In the genomic region with DNA sequence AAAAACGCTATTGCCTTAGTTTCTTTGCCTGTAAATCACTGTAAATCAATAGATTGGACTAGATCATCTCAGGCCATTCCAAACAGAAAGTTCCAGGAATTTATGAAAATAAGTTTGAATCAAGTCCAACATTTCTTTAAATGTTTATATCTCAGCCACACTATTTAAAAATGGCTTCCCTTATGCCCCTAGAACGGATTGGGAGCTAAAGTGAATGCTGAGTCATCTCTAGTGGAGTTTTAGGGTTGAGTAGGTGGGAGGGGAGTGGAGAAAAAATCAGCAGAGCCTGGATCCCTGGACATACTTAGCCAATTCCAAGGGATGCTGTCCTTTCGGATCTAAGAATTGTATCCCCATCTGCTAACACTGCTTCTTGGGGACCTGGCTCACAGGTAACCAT, we compare ENCODE assay signal across 1 cellular context.
A peak's percentile ranks its signal among the peaks of the same experiment; 100 is the strongest.
TF ChIP-seq lines count a peak whose summit lies in the region.

No MANE protein-coding gene starts in this region.

TF ChIP-seq in K562, 482 proteins besides CTCF, POLR2A, EP300 and RAD21 (continued from another document and continues in another):
- TF ChIP-seq, protein P1, sequence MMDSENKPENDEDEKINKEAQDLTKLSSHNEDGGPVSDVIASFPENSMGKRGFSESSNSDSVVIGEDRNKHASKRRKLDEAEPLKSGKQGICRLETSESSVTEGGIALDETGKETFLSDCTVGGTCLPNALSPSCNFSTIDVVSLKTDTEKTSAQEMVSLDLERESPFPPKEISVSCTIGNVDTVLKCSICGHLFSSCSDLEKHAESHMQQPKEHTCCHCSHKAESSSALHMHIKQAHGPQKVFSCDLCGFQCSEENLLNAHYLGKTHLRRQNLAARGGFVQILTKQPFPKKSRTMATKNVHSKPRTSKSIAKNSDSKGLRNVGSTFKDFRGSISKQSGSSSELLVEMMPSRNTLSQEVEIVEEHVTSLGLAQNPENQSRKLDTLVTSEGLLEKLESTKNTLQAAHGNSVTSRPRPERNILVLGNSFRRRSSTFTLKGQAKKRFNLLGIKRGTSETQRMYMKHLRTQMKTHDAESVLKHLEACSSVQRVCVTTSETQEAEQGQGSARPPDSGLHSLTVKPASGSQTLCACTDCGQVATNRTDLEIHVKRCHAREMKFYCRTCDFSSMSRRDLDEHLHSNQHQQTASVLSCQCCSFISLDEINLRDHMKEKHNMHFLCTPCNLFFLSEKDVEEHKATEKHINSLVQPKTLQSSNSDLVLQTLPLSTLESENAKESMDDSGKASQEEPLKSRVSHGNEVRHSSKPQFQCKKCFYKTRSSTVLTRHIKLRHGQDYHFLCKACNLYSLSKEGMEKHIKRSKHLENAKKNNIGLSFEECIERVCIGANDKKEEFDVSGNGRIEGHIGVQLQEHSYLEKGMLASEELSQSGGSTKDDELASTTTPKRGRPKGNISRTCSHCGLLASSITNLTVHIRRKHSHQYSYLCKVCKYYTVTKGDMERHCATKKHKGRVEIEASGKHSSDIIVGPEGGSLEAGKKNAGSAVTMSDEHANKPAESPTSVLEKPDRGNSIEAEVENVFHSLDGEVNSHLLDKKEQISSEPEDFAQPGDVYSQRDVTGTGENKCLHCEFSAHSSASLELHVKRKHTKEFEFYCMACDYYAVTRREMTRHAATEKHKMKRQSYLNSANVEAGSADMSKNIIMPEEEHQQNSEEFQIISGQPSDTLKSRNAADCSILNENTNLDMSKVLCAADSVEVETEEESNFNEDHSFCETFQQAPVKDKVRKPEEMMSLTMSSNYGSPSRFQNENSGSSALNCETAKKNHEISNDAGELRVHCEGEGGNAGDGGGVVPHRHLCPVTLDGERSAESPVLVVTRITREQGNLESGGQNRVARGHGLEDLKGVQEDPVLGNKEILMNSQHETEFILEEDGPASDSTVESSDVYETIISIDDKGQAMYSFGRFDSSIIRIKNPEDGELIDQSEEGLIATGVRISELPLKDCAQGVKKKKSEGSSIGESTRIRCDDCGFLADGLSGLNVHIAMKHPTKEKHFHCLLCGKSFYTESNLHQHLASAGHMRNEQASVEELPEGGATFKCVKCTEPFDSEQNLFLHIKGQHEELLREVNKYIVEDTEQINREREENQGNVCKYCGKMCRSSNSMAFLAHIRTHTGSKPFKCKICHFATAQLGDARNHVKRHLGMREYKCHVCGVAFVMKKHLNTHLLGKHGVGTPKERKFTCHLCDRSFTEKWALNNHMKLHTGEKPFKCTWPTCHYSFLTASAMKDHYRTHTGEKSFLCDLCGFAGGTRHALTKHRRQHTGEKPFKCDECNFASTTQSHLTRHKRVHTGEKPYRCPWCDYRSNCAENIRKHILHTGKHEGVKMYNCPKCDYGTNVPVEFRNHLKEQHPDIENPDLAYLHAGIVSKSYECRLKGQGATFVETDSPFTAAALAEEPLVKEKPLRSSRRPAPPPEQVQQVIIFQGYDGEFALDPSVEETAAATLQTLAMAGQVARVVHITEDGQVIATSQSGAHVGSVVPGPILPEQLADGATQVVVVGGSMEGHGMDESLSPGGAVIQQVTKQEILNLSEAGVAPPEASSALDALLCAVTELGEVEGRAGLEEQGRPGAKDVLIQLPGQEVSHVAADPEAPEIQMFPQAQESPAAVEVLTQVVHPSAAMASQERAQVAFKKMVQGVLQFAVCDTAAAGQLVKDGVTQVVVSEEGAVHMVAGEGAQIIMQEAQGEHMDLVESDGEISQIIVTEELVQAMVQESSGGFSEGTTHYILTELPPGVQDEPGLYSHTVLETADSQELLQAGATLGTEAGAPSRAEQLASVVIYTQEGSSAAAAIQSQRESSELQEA (IDR thresholded peaks at IDR 0.05; ENCODE audit: low read depth), result no peak
- TF ChIP-seq, protein P2, sequence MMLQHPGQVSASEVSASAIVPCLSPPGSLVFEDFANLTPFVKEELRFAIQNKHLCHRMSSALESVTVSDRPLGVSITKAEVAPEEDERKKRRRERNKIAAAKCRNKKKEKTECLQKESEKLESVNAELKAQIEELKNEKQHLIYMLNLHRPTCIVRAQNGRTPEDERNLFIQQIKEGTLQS (IDR thresholded peaks at IDR 0.05), result no peak
- TF ChIP-seq, protein P2 (CRISPR knock-in tag; conservative IDR thresholded peaks at IDR 0.05), result no peak
- peak; percentile 51; the same call in 1 of the 2 replicates for TF ChIP-seq ILK (tag; IDR thresholded peaks at IDR 0.05; ENCODE audit: borderline replicate concordance, low read depth)
- no peak for TF ChIP-seq PHB2 (IDR thresholded peaks at IDR 0.05; ENCODE audit: low read depth)
- TF ChIP-seq NCOA4 (IDR thresholded peaks at IDR 0.05; ENCODE audit: partially characterized antibody), result no peak
- TF ChIP-seq OTX1 (CRISPR knock-in tag; IDR thresholded peaks at IDR 0.05), result no peak
- TF ChIP-seq, protein P3, sequence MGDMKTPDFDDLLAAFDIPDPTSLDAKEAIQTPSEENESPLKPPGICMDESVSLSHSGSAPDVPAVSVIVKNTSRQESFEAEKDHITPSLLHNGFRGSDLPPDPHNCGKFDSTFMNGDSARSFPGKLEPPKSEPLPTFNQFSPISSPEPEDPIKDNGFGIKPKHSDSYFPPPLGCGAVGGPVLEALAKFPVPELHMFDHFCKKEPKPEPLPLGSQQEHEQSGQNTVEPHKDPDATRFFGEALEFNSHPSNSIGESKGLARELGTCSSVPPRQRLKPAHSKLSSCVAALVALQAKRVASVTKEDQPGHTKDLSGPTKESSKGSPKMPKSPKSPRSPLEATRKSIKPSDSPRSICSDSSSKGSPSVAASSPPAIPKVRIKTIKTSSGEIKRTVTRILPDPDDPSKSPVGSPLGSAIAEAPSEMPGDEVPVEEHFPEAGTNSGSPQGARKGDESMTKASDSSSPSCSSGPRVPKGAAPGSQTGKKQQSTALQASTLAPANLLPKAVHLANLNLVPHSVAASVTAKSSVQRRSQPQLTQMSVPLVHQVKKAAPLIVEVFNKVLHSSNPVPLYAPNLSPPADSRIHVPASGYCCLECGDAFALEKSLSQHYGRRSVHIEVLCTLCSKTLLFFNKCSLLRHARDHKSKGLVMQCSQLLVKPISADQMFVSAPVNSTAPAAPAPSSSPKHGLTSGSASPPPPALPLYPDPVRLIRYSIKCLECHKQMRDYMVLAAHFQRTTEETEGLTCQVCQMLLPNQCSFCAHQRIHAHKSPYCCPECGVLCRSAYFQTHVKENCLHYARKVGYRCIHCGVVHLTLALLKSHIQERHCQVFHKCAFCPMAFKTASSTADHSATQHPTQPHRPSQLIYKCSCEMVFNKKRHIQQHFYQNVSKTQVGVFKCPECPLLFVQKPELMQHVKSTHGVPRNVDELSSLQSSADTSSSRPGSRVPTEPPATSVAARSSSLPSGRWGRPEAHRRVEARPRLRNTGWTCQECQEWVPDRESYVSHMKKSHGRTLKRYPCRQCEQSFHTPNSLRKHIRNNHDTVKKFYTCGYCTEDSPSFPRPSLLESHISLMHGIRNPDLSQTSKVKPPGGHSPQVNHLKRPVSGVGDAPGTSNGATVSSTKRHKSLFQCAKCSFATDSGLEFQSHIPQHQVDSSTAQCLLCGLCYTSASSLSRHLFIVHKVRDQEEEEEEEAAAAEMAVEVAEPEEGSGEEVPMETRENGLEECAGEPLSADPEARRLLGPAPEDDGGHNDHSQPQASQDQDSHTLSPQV (IDR thresholded peaks at IDR 0.05), result peak; percentile 78
- no peak for TF ChIP-seq ZNF75A (CRISPR knock-in tag; IDR thresholded peaks at IDR 0.05)
- no peak for TF ChIP-seq U2AF1 (optimal IDR thresholded peaks at IDR 0.05; ENCODE audit: low read depth, low read length)
- no peak for TF ChIP-seq MEIS2 (IDR thresholded peaks at IDR 0.05; ENCODE audit: partially characterized antibody)
- TF ChIP-seq ZNF212 (CRISPR knock-in tag; IDR thresholded peaks at IDR 0.05), result no peak
- TF ChIP-seq CCNT2 (IDR thresholded peaks at IDR 0.05; ENCODE audit: borderline replicate concordance, extremely low read depth, insufficient read length, low read depth, low read length), result no peak
- TF ChIP-seq, protein P4, sequence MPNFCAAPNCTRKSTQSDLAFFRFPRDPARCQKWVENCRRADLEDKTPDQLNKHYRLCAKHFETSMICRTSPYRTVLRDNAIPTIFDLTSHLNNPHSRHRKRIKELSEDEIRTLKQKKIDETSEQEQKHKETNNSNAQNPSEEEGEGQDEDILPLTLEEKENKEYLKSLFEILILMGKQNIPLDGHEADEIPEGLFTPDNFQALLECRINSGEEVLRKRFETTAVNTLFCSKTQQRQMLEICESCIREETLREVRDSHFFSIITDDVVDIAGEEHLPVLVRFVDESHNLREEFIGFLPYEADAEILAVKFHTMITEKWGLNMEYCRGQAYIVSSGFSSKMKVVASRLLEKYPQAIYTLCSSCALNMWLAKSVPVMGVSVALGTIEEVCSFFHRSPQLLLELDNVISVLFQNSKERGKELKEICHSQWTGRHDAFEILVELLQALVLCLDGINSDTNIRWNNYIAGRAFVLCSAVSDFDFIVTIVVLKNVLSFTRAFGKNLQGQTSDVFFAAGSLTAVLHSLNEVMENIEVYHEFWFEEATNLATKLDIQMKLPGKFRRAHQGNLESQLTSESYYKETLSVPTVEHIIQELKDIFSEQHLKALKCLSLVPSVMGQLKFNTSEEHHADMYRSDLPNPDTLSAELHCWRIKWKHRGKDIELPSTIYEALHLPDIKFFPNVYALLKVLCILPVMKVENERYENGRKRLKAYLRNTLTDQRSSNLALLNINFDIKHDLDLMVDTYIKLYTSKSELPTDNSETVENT (CRISPR knock-in tag; IDR thresholded peaks at IDR 0.05), result no peak
- TF ChIP-seq DMBX1 (CRISPR knock-in tag; IDR thresholded peaks at IDR 0.05; ENCODE audit: borderline replicate concordance), result peak; percentile 79
- peak; percentile 43; the same call in 1 of the 2 replicates for TF ChIP-seq NFE2L1 (tag; IDR thresholded peaks at IDR 0.05; ENCODE audit: borderline replicate concordance, low read depth)
- TF ChIP-seq ZNF76 (CRISPR knock-in tag; IDR thresholded peaks at IDR 0.05; ENCODE audit: borderline replicate concordance), result no peak
- TF ChIP-seq NRF1 (conservative IDR thresholded peaks at IDR 0.05 in 1 of 2, IDR thresholded peaks at IDR 0.05 in 1 of 2), result no peak
- TF ChIP-seq SIN3B (IDR thresholded peaks at IDR 0.05; ENCODE audit: low read depth), result no peak
- no peak for TF ChIP-seq RBFOX2 (IDR thresholded peaks at IDR 0.05; ENCODE audit: low read depth, low read length)
- no peak for TF ChIP-seq CBX8 (IDR thresholded peaks at IDR 0.05; ENCODE audit: borderline replicate concordance, extremely low read depth, low read depth, low read length, poor library complexity, severe bottlenecking)
- TF ChIP-seq MAFG (tag; conservative IDR thresholded peaks at IDR 0.05), result peak; percentile 83
- no peak for TF ChIP-seq ZNF696 (CRISPR knock-in tag; conservative IDR thresholded peaks at IDR 0.05)
- TF ChIP-seq, protein P5, sequence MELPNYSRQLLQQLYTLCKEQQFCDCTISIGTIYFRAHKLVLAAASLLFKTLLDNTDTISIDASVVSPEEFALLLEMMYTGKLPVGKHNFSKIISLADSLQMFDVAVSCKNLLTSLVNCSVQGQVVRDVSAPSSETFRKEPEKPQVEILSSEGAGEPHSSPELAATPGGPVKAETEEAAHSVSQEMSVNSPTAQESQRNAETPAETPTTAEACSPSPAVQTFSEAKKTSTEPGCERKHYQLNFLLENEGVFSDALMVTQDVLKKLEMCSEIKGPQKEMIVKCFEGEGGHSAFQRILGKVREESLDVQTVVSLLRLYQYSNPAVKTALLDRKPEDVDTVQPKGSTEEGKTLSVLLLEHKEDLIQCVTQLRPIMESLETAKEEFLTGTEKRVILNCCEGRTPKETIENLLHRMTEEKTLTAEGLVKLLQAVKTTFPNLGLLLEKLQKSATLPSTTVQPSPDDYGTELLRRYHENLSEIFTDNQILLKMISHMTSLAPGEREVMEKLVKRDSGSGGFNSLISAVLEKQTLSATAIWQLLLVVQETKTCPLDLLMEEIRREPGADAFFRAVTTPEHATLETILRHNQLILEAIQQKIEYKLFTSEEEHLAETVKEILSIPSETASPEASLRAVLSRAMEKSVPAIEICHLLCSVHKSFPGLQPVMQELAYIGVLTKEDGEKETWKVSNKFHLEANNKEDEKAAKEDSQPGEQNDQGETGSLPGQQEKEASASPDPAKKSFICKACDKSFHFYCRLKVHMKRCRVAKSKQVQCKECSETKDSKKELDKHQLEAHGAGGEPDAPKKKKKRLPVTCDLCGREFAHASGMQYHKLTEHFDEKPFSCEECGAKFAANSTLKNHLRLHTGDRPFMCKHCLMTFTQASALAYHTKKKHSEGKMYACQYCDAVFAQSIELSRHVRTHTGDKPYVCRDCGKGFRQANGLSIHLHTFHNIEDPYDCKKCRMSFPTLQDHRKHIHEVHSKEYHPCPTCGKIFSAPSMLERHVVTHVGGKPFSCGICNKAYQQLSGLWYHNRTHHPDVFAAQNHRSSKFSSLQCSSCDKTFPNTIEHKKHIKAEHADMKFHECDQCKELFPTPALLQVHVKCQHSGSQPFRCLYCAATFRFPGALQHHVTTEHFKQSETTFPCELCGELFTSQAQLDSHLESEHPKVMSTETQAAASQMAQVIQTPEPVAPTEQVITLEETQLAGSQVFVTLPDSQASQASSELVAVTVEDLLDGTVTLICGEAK (IDR thresholded peaks at IDR 0.05), result no peak
- TF ChIP-seq, protein P5 (CRISPR knock-in tag; IDR thresholded peaks at IDR 0.05), result no peak
- TF ChIP-seq SP2 (IDR thresholded peaks at IDR 0.05; ENCODE audit: extremely low read depth, low read depth, low read length, poor library complexity, severe bottlenecking), result no peak
- no peak for TF ChIP-seq BRD4 (IDR thresholded peaks at IDR 0.05)
- TF ChIP-seq BRF1 (IDR thresholded peaks at IDR 0.05; ENCODE audit: borderline replicate concordance, extremely low read depth, insufficient read length), result no peak
- no peak for TF ChIP-seq FOXK2 (conservative IDR thresholded peaks at IDR 0.05 in 1 of 2, IDR thresholded peaks at IDR 0.05 in 1 of 2; ENCODE audit: low read depth in 2 of 2)
